19 cellular contexts compared by ENCODE assay signal in the genomic region with DNA sequence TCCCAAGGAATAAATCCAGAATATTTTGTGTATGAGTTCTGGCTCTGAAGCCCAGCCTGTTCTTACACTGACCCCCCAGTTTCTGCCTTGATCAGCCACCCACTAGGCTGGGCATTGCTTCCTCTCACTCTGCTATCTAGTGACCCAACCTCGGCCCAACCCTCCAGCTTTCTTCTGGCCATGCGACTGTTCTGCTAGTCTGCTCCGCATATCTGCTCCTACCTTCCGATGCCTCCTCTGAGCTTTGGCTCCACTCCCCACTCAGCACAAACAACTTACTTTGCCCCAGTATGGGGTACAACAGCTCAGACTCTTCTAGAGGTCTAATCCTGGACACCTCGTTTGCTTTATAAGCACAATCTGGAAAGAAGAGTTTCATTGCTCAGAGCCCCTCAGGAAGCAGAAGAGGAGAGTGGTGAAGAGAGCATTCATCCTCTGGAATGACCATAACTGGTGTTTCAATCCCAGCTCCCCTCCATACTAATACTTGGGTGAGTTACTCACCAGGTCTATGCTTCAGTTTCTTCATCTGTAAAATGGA.
"Had no signal": no experiment of that assay in that cellular context is flagged by ENCODE, and none has a peak within 500 bp of the region (broad histone marks: within the 10 kb centered on the region; RNA-seq: fewer than 3 reads in every experiment).

No MANE protein-coding gene starts in this region.

- H3K36me3 Mint-ChIP-seq: activated naive CD8-positive, alpha-beta T cell treated with anti-CD3 and anti-CD28 coated beads, Interleukin-2, amount 10 ng/mL, durations not matched to agents 7 days and 5 days had no signal

- ATAC-seq: activated CD8-positive, alpha-beta T cell treated with anti-CD3 and anti-CD28 coated beads for 36 hours; effector memory CD8-positive, alpha-beta T cell; left lobe of liver had no signal

- H3K27ac Mint-ChIP-seq: activated CD4-positive, alpha-beta T cell treated with anti-CD3 and anti-CD28 coated beads, Interleukin-2, amount 10 ng/mL, durations not matched to agents 24 days and 14 days; activated CD8-positive, alpha-beta T cell treated with anti-CD3 and anti-CD28 coated beads for 36 hours; activated naive CD8-positive, alpha-beta T cell treated with anti-CD3 and anti-CD28 coated beads, Interleukin-2, amount 10 ng/mL, durations not matched to agents 7 days and 5 days; activated T-cell treated with anti-CD3 and anti-CD28 coated beads, Interleukin-2, amount 50 U/mL, for 24 hours; activated T-helper 2 cell treated with anti-CD3 and anti-CD28 coated beads, Interferon-gamma antibody, Interleukin-2, Interleukin-4, amounts not matched to agents 10 μg/mL and 5 μg/mL and 100 μg/mL, durations not matched to agents 14 hours and 24 hours and 36 hours; effector memory CD8-positive, alpha-beta T cell; nephron progenitor cell had no signal

- H3K9me3 Mint-ChIP-seq: activated CD4-positive, alpha-beta T cell treated with anti-CD3 and anti-CD28 coated beads, Interleukin-2, amount 10 ng/mL, durations not matched to agents 24 days and 14 days; activated CD8-positive, alpha-beta T cell treated with anti-CD3 and anti-CD28 coated beads for 36 hours; activated naive CD8-positive, alpha-beta T cell treated with anti-CD3 and anti-CD28 coated beads, Interleukin-2, amount 10 ng/mL, durations not matched to agents 7 days and 5 days; activated T-cell treated with anti-CD3 and anti-CD28 coated beads, Interleukin-2, amount 50 U/mL, for 24 hours; activated T-helper 2 cell treated with anti-CD3 and anti-CD28 coated beads, Interferon-gamma antibody, Interleukin-2, Interleukin-4, amounts not matched to agents 10 μg/mL and 5 μg/mL and 100 μg/mL, durations not matched to agents 14 hours and 24 hours and 36 hours; effector memory CD8-positive, alpha-beta T cell; nephron progenitor cell had no signal

- H3K27me3 Mint-ChIP-seq: activated CD4-positive, alpha-beta T cell treated with anti-CD3 and anti-CD28 coated beads, Interleukin-2, amount 10 ng/mL, durations not matched to agents 24 days and 14 days; activated naive CD8-positive, alpha-beta T cell treated with anti-CD3 and anti-CD28 coated beads, Interleukin-2, amount 10 ng/mL, durations not matched to agents 7 days and 5 days had no signal

- H3K4me1 Mint-ChIP-seq: activated CD4-positive, alpha-beta T cell treated with anti-CD3 and anti-CD28 coated beads, Interleukin-2, amount 10 ng/mL, durations not matched to agents 24 days and 14 days; activated naive CD8-positive, alpha-beta T cell treated with anti-CD3 and anti-CD28 coated beads, Interleukin-2, amount 10 ng/mL, durations not matched to agents 7 days and 5 days had no signal

- H3K4me3 ChIP-seq: lung had no signal

- DNase-seq: activated CD4-positive, alpha-beta T cell treated with anti-CD3 and anti-CD28 coated beads, Interleukin-2, amount 10 ng/mL, durations not matched to agents 24 days and 14 days; activated CD8-positive, alpha-beta T cell treated with anti-CD3 and anti-CD28 coated beads for 36 hours; activated naive CD4-positive, alpha-beta T cell treated with Interleukin-2 at 50 U/mL for 16 hours; activated naive CD8-positive, alpha-beta T cell treated with anti-CD3 and anti-CD28 coated beads, Interleukin-2, amount 10 ng/mL, durations not matched to agents 7 days and 5 days; activated T-cell treated with anti-CD3 and anti-CD28 coated beads, Interleukin-2, amount 50 U/mL, for 24 hours; amygdala; effector memory CD8-positive, alpha-beta T cell; foreskin melanocyte; glutamatergic neuron; hypothalamus; midbrain; nephron progenitor cell; occipital lobe; retina; stimulated activated naive CD4-positive, alpha-beta T cell; T1000 had no signal

- H3K4me3 Mint-ChIP-seq: activated CD4-positive, alpha-beta T cell treated with anti-CD3 and anti-CD28 coated beads, Interleukin-2, amount 10 ng/mL, durations not matched to agents 24 days and 14 days; activated CD8-positive, alpha-beta T cell treated with anti-CD3 and anti-CD28 coated beads for 36 hours; activated naive CD8-positive, alpha-beta T cell treated with anti-CD3 and anti-CD28 coated beads, Interleukin-2, amount 10 ng/mL, durations not matched to agents 7 days and 5 days; activated T-cell treated with anti-CD3 and anti-CD28 coated beads, Interleukin-2, amount 50 U/mL, for 24 hours; effector memory CD8-positive, alpha-beta T cell; nephron progenitor cell had no signal
